21 cellular contexts compared by ENCODE assay signal in the genomic region with DNA sequence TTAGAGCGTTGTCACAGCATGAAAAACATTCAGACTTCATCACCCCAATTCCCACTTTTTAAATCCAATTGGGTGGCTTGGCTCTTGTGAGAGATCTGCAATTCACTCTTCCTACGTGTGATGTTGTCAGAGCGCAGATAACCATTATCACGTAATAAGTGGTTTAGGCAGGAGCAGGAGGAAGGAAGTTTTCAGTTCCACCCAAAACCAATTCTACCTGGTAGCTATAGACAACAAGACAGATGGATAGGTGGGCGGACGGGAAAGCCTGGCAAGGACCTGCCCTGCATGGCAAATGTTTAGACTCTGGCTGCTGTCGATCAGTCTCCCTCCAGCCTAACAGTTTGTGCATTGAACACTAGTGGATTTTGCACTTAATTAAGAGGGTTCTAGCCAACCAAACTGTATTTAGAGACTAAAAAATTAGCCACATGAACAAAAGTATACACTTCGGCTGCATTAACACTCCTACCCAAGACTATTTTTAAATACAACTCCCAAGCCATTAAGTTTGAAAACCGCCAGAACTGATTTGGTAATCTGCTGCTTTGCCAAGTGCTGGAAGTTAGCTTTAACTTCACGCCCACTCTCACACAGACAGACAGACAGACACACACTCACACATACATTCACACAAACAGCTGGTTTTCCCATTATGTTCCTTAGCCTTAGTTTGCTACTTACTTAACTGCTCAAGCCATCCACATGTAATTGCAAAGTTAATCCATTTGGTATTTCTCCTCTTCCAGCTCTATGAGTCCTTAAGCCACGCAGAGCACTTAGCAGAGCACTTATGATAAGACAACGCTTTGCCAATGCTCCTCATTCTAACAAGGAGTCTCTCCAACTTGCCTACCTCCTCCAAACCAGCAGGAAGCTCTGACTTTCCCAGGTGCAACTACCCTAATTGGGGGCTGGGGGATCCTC. TPM values are rescaled to one million over a fixed set of nuclear protein-coding genes. Genes with fewer than 3 reads are reported as not detected.
DNase-seq lines count a peak whose midpoint lies in the region; ATAC-seq and TF ChIP-seq lines count a peak whose summit lies in the region.
"Had no signal": no experiment of that assay in that cellular context is flagged by ENCODE, and none has a peak within 500 bp of the region (broad histone marks: within the 10 kb centered on the region; RNA-seq: fewer than 3 reads in every experiment).

No MANE protein-coding gene starts in this region.

- no peaks in the 10 kb centered on the region for H3K36me3 ChIP-seq in mesodermal cell (ENCODE audit: control insufficient read depth, insufficient read depth, low read length)
- H3K36me3 ChIP-seq: ascending aorta, uterus had no signal

- H3K27ac ChIP-seq in mesodermal cell (ENCODE audit: low read depth, low read length, severe bottlenecking), result peak overlapping the region; percentile 47
- H3K27ac ChIP-seq: ascending aorta, uterus had no signal

- no peaks in the 10 kb centered on the region for H3K36me3 Mint-ChIP-seq in endothelial cell (ENCODE audit: low read depth, unreplicated experiment)
- H3K36me3 Mint-ChIP-seq: CD8-positive, alpha-beta memory T cell; natural killer cell had no signal

- no peak overlapping the region for H3K4me3 Mint-ChIP-seq in endothelial cell (ENCODE audit: unreplicated experiment)
- H3K4me3 Mint-ChIP-seq: CD8-positive, alpha-beta memory T cell; natural killer cell had no signal

- no peak for ATAC-seq in HG03378 (IDR thresholded peaks at IDR 0.05; ENCODE audit: unreplicated experiment)
- ATAC-seq: GM12878, natural killer cell had no signal

- in situ Hi-C loops in G401 (cut with HindIII; ENCODE audit: low sequenced_read_pairs), result no loop called here

- 78 to 85% methylated on average over 8 to 10 of the region's 12 CpGs for WGBS in mesodermal cell (ENCODE audit: insufficient coverage in 2 of 2), 2 experiments

- DNase-seq in G401 (ENCODE audit: low spot score) (peak; percentile 52), NCI-H524 treated with DMSO at 0.1 percent for 48 hours (lab: John Stamatoyannopoulos, UW) (peak; percentile 88), fibroblast of mammary gland (ENCODE audit: low read depth) (peak; percentile 27), dedifferentiated amniotic fluid mesenchymal stem cell (ENCODE audit: extremely low spot score) (no peak), NCI-H146 treated with DMSO at 0.1 percent for 48 hours (lab: John Stamatoyannopoulos, UW; ENCODE audit: unreplicated experiment) (no peak), endothelial cell (ENCODE audit: low spot score) (no peak)
- DNase-seq: activated CD4-positive, alpha-beta T cell treated with anti-CD3 and anti-CD28 coated beads for 48 hours; activated CD8-positive, alpha-beta memory T cell treated with anti-CD3 and anti-CD28 coated beads, Interleukin-2, amount 50 U/mL, for 4 hours; CD8-positive, alpha-beta memory T cell; KG1; natural killer cell; NCI-H446; stimulated activated naive CD4-positive, alpha-beta T cell treated with Interleukin-2 at 50 U/mL for 16 hours; uterus had no signal

- no peaks in the 10 kb centered on the region for H3K9me3 Mint-ChIP-seq in endothelial cell (ENCODE audit: unreplicated experiment)
- H3K9me3 Mint-ChIP-seq: natural killer cell had no signal

- no peaks in the 10 kb centered on the region for H3K4me1 Mint-ChIP-seq in endothelial cell (ENCODE audit: unreplicated experiment)
- H3K4me1 Mint-ChIP-seq: CD8-positive, alpha-beta memory T cell; natural killer cell had no signal

- H3K9me3 ChIP-seq in mesodermal cell (ENCODE audit: control insufficient read depth, low read length), result no peaks in the 10 kb centered on the region
- H3K9me3 ChIP-seq: ascending aorta, uterus had no signal

- peaks cover 23% of the 10 kb centered on the region for H3K4me1 ChIP-seq in mesodermal cell (ENCODE audit: control insufficient read depth, insufficient read depth, low read length, poor library complexity, severe bottlenecking)
- H3K4me1 ChIP-seq: ascending aorta, uterus had no signal

- H3K4me3 ChIP-seq in fibroblast of mammary gland (ENCODE audit: control insufficient read depth, low read depth, low read length) (no peak overlapping the region), mesodermal cell (ENCODE audit: extremely low read depth, insufficient read depth, low read length, poor library complexity, severe bottlenecking) (no peak overlapping the region)
- H3K4me3 ChIP-seq: ascending aorta, GM12878, uterus had no signal

- H3K27ac Mint-ChIP-seq in endothelial cell (ENCODE audit: unreplicated experiment), result no peak overlapping the region
- H3K27ac Mint-ChIP-seq: natural killer cell had no signal

- H3K27me3 Mint-ChIP-seq in endothelial cell (ENCODE audit: unreplicated experiment), result no peaks in the 10 kb centered on the region

- TF ChIP-seq CTCF in fibroblast of mammary gland (conservative IDR thresholded peaks at IDR 0.05; ENCODE audit: control insufficient read depth, insufficient read depth, low read depth, low read length), result no peak
- no peak for TF ChIP-seq CTCF in endothelial cell (IDR thresholded peaks at IDR 0.05; ENCODE audit: unreplicated experiment)

RNA-seq across cellular contexts. Expression of gene COBL, which starts 8.5 kb away (rescaled TPM):
- not detected in 2 replicates for total RNA-seq in G401 (2014; rRNA removed; shearing (Covaris generic))
- 0.59 TPM for polyA plus RNA-seq in mesodermal cell (2013, experiment 1 of 2)
- polyA plus RNA-seq in mesodermal cell (2013, experiment 2 of 2), result 1.4 TPM
- total RNA-seq in endothelial cell (ENCODE audit: unreplicated experiment), result 1.8 TPM
- total RNA-seq: CD8-positive, alpha-beta memory T cell; lung microvascular endothelial cell; natural killer cell; OCI-LY7; pulmonary artery endothelial cell had no signal
- polyA plus RNA-seq: CD8-positive, alpha-beta memory T cell; GM12878 had no signal

Comparison
In these comparisons a context has a peak if more than half of its experiments do, and no peak if none do; other contexts are left out.
1. DNase-seq: peak in G401 (single experiment), NCI-H524 treated with DMSO at 0.1 percent for 48 hours (single experiment) and fibroblast of mammary gland (single experiment); none in dedifferentiated amniotic fluid mesenchymal stem cell (single experiment), NCI-H146 treated with DMSO at 0.1 percent for 48 hours (single experiment) and endothelial cell (single experiment).